In genomic region chr2:102520801-102521200, GRCh38 we compare ENCODE assay signal across 17 cellular contexts. TPM values are rescaled to one million over a fixed set of nuclear protein-coding genes. Genes with fewer than 3 reads are reported as not detected.
DNase-seq lines count a peak whose midpoint lies in the region; ATAC-seq, FAIRE-seq and TF ChIP-seq lines count a peak whose summit lies in the region.
"Had no signal": no experiment of that assay in that cellular context is flagged by ENCODE, and none has a peak within 500 bp of the region (broad histone marks: within the 10 kb centered on the region; RNA-seq: fewer than 3 reads in every experiment).

No MANE protein-coding gene starts in this region.

- TF ChIP-seq CTCF in Calu3 (IDR thresholded peaks at IDR 0.05; ENCODE audit: unreplicated experiment), result no peak
- no peak for TF ChIP-seq CTCF in astrocyte (IDR thresholded peaks at IDR 0.05; ENCODE audit: insufficient read depth, low read depth, low read length)
- TF ChIP-seq CTCF in adrenal gland (IDR thresholded peaks at IDR 0.05), result no peak

- no peak for TF ChIP-seq POLR2A in adrenal gland (IDR thresholded peaks at IDR 0.05)

- no peaks in the 10 kb centered on the region for H4K20me1 ChIP-seq in astrocyte (ENCODE audit: insufficient read depth, low read length)
- H4K20me1 ChIP-seq: BLaER1 treated with 17β-estradiol and CSF1 and Interleukin-3, amounts not matched to agents 10 nM and 100 nM had no signal

- intact Hi-C loops in Calu3 (cut with micrococcal nuclease; ENCODE audit: unreplicated experiment) (loop anchor here (2.0 kb wide), 2 partner anchors 32 to 68 kb away; no protein-coding TSS in a partner anchor), adrenal gland (cut with DNase I) (loop anchor here in 1 of 2 donors (10.0 kb wide), 1 partner anchor 94 kb away; the partner anchor contains the start of gene SLC9A2)

- H3K79me2 ChIP-seq in astrocyte (ENCODE audit: insufficient read depth, low read length), result no peaks in the 10 kb centered on the region

- H3K9me3 Mint-ChIP-seq in Calu3 (ENCODE audit: low read depth, unreplicated experiment) (peaks cover 4% of the 10 kb centered on the region), astrocyte (ENCODE audit: unreplicated experiment) (no peaks in the 10 kb centered on the region)

- no peak overlapping the region for H3K4me2 ChIP-seq in astrocyte (ENCODE audit: low read length)
- H3K4me2 ChIP-seq: BLaER1 treated with 17β-estradiol and CSF1 and Interleukin-3, amounts not matched to agents 10 nM and 100 nM; KMS-11; SK-N-SH had no signal

- H3K36me3 Mint-ChIP-seq in Calu3 (ENCODE audit: insufficient read depth, unreplicated experiment) (no peaks in the 10 kb centered on the region), astrocyte (ENCODE audit: low read depth, unreplicated experiment) (no peaks in the 10 kb centered on the region)

- H3K4me3 Mint-ChIP-seq in Calu3 (ENCODE audit: low read depth, unreplicated experiment) (no peak overlapping the region), astrocyte (ENCODE audit: unreplicated experiment) (no peak overlapping the region)

- no peak for FAIRE-seq in astrocyte (lab: Jason Lieb, UNC)

- CTCF ChIA-PET in Calu3 (lab: Charles Lee), result no interaction called here

- no TSS peak for BruUV-seq in Calu3 (replicated peaks; lab: Mats Ljungman, UMichigan)

- H3K4me1 Mint-ChIP-seq in Calu3 (ENCODE audit: low read depth, unreplicated experiment) (peaks cover 66% of the 10 kb centered on the region), astrocyte (ENCODE audit: low read depth, unreplicated experiment) (peaks cover 3% of the 10 kb centered on the region)

- DNase-seq in Calu3, result no peak
- DNase-seq in astrocyte (ENCODE audit: low read depth), result peak; percentile 29
- peak; percentile 23 for DNase-seq in iris pigment epithelial cell (ENCODE audit: low read depth)
- DNase-seq in mucosa of gallbladder (ENCODE audit: low spot score), result peak; percentile 25
- no peak for DNase-seq in HK-2 (ENCODE audit: unreplicated experiment)
- no peak for DNase-seq in adrenal gland
- DNase-seq: COR-L47, GOT3, MG63, NCI-H187, Right ventricle myocardium superior, SK-N-SH had no signal

- H3K27me3 Mint-ChIP-seq in Calu3 (ENCODE audit: unreplicated experiment) (no peaks in the 10 kb centered on the region), astrocyte (ENCODE audit: low read depth, unreplicated experiment) (peaks cover 11% of the 10 kb centered on the region)

- H3K27ac Mint-ChIP-seq in Calu3 (ENCODE audit: unreplicated experiment) (peak overlapping the region; percentile 57), astrocyte (ENCODE audit: unreplicated experiment) (peak overlapping the region; percentile 38)

- H3K4me1 ChIP-seq in astrocyte (ENCODE audit: insufficient read depth, low read length) (no peaks in the 10 kb centered on the region), adrenal gland (replicated peaks in 1 of 2) (no peaks in the 10 kb centered on the region)

- H3K27me3 ChIP-seq in astrocyte (ENCODE audit: insufficient read depth, low read length) (no peaks in the 10 kb centered on the region), adrenal gland (no peaks in the 10 kb centered on the region)
- H3K27me3 ChIP-seq: BLaER1 treated with 17β-estradiol and CSF1 and Interleukin-3, amounts not matched to agents 10 nM and 100 nM; MG63 had no signal

- no peaks in the 10 kb centered on the region for H3K36me3 ChIP-seq in astrocyte (ENCODE audit: insufficient read depth, low read length)
- H3K36me3 ChIP-seq in adrenal gland (replicated peaks in 1 of 2), result no peaks in the 10 kb centered on the region
- H3K36me3 ChIP-seq: BLaER1 treated with 17β-estradiol and CSF1 and Interleukin-3, amounts not matched to agents 10 nM and 100 nM; MG63 had no signal

- H3K9me3 ChIP-seq in astrocyte (ENCODE audit: insufficient read depth, low read depth, low read length) (no peaks in the 10 kb centered on the region), adrenal gland (replicated peaks in 1 of 3) (no peaks in the 10 kb centered on the region)
- H3K9me3 ChIP-seq: MG63, SK-N-SH had no signal

- ATAC-seq in HG03196 (IDR thresholded peaks at IDR 0.05; ENCODE audit: unreplicated experiment) (no peak), SK-N-SH treated with all-trans-retinoic acid at 6 μM for 48 hours (no peak)

- H3K4me3 ChIP-seq in astrocyte (ENCODE audit: insufficient read depth, low read depth, low read length) (no peak overlapping the region), adrenal gland (no peak overlapping the region)
- H3K4me3 ChIP-seq: BLaER1 treated with 17β-estradiol and CSF1 and Interleukin-3, amounts not matched to agents 10 nM and 100 nM; MG63 had no signal

- no peak overlapping the region for H3K9ac ChIP-seq in astrocyte (ENCODE audit: low read length)
- H3K9ac ChIP-seq: BLaER1 treated with 17β-estradiol and CSF1 and Interleukin-3, amounts not matched to agents 10 nM and 100 nM; KMS-11; SK-N-SH had no signal

- H3K27ac ChIP-seq in astrocyte (ENCODE audit: low read depth, low read length) (no peak overlapping the region), adrenal gland (no peak overlapping the region)
- H3K27ac ChIP-seq: BLaER1 treated with 17β-estradiol and CSF1 and Interleukin-3, amounts not matched to agents 10 nM and 100 nM; KMS-11 had no signal

- 62 to 78% (median 72%) methylated on average over 1 of the region's 1 CpG for WGBS in adrenal gland, 4 donors

- no peak overlapping the region for H2AFZ ChIP-seq in astrocyte (ENCODE audit: low read depth, low read length)

TF ChIP-seq in SK-N-SH treated with all-trans-retinoic acid at 6 μM for 48 hours, 23 proteins besides CTCF, POLR2A, EP300 and RAD21:
- TF ChIP-seq CREB5 (CRISPR knock-in tag; IDR thresholded peaks at IDR 0.05; ENCODE audit: low read depth), result no peak

RNA-seq across cellular contexts. Expression of gene SLC9A4, which starts 47.8 kb away (rescaled TPM):
- total RNA-seq in Calu3 (2022), result 0.12 and 0.22 TPM in 2 replicates
- 0.07 and 0.09 TPM in 2 replicates for total RNA-seq in astrocyte
- 19.9 TPM for total RNA-seq in mucosa of gallbladder
- not detected for total RNA-seq in adrenal gland
- not detected for polyA plus RNA-seq in adrenal gland
- total RNA-seq: Daoy, Right ventricle myocardium superior had no signal

Comparison
In these comparisons a context has a peak if more than half of its experiments do, and no peak if none do; other contexts are left out.
1. DNase-seq: peak in astrocyte (single experiment), iris pigment epithelial cell (single experiment) and mucosa of gallbladder (single experiment); none in Calu3 (single experiment), HK-2 (single experiment) and adrenal gland (0 of 7).
2. RNA of gene SLC9A4, which starts 47.8 kb away (total RNA-seq): 19.9 TPM in mucosa of gallbladder (single experiment); 0.12 to 0.22 TPM in Calu3, 0.07 to 0.09 TPM in astrocyte and not detected in adrenal gland; every median in the first group is over 10 times any median in the second.